1 cellular context compared by ENCODE assay signal in genomic region chr13:99133230-99133629, GRCh38.
TF ChIP-seq lines count a peak whose summit lies in the region.

No MANE protein-coding gene starts in this region.

TF ChIP-seq in GM23338, 12 proteins besides CTCF, POLR2A, EP300 and RAD21 (continued from another document):
- no peak for TF ChIP-seq ZNF462 (CRISPR knock-in tag; IDR thresholded peaks at IDR 0.05)
- no peak for TF ChIP-seq EZH2phosphoT487 (IDR thresholded peaks at IDR 0.05; ENCODE audit: unreplicated experiment)
- no peak for TF ChIP-seq JUNB (IDR thresholded peaks at IDR 0.05; ENCODE audit: unreplicated experiment)
- no peak for TF ChIP-seq CREB1 (CRISPR knock-in tag; IDR thresholded peaks at IDR 0.05; ENCODE audit: low read depth)
